1 cellular context compared by ENCODE assay signal in the genomic region with DNA sequence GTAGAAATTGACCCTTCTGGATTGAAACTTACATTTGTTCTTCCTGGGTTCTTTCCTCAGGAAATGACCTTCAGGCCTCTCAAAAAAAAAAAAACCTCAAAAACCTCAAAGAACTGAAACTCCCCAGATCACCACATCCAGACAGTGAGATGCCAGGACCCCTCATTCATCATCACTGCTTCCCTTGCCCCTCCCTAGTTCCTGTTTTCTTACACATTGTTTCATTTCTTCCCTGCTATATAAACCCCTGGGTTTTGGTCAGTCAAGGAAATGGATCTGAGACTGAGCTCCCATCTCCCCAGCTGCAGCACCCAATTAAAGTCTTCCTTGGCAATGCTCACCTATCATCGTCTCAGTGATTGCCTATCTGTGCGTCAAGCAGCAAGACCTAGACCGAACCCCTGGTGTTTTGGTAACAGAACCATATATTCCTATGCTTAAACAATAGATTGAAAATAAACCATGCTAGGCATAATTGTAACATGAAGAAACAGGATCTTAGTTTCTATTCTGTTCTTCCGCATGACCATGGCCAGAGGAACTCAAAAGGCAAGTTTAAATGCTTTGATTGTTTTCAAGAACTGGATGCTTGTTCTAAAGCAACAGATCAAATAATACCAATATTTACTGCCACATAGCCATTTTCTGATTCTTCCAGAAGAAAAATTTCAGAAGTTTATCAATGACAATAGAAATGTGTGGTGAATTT.
TF ChIP-seq lines count a peak whose summit lies in the region.

No MANE protein-coding gene starts in this region.

TF ChIP-seq in GM12878, 131 proteins besides CTCF, POLR2A, EP300 and RAD21 (continued from another document and continues in another):
- TF ChIP-seq, protein P1, sequence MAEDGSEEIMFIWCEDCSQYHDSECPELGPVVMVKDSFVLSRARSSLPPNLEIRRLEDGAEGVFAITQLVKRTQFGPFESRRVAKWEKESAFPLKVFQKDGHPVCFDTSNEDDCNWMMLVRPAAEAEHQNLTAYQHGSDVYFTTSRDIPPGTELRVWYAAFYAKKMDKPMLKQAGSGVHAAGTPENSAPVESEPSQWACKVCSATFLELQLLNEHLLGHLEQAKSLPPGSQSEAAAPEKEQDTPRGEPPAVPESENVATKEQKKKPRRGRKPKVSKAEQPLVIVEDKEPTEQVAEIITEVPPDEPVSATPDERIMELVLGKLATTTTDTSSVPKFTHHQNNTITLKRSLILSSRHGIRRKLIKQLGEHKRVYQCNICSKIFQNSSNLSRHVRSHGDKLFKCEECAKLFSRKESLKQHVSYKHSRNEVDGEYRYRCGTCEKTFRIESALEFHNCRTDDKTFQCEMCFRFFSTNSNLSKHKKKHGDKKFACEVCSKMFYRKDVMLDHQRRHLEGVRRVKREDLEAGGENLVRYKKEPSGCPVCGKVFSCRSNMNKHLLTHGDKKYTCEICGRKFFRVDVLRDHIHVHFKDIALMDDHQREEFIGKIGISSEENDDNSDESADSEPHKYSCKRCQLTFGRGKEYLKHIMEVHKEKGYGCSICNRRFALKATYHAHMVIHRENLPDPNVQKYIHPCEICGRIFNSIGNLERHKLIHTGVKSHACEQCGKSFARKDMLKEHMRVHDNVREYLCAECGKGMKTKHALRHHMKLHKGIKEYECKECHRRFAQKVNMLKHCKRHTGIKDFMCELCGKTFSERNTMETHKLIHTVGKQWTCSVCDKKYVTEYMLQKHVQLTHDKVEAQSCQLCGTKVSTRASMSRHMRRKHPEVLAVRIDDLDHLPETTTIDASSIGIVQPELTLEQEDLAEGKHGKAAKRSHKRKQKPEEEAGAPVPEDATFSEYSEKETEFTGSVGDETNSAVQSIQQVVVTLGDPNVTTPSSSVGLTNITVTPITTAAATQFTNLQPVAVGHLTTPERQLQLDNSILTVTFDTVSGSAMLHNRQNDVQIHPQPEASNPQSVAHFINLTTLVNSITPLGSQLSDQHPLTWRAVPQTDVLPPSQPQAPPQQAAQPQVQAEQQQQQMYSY (CRISPR knock-in tag; IDR thresholded peaks at IDR 0.05) = no peak
- no peak for TF ChIP-seq TARDBP (IDR thresholded peaks at IDR 0.05; ENCODE audit: borderline replicate concordance)
- no peak for TF ChIP-seq ZSCAN29 (IDR thresholded peaks at IDR 0.05)
- TF ChIP-seq ZNF207 (IDR thresholded peaks at IDR 0.05; ENCODE audit: borderline replicate concordance) = no peak
- TF ChIP-seq EGR1 (IDR thresholded peaks at IDR 0.05; ENCODE audit: borderline replicate concordance in 1 of 2, low read depth in 2 of 2, low read length in 2 of 2) = peak in 1 of 2 experiments; percentile 69; a peak in 1 of 3 replicates
- peak; percentile 97 for TF ChIP-seq CBFB (IDR thresholded peaks at IDR 0.05; ENCODE audit: low read depth)
- peak; percentile 86 for TF ChIP-seq BCL11A (IDR thresholded peaks at IDR 0.05; ENCODE audit: low read depth, low read length)
- peak; percentile 55 for TF ChIP-seq NR2F1 (conservative IDR thresholded peaks at IDR 0.05)
- TF ChIP-seq NFIC (IDR thresholded peaks at IDR 0.05; ENCODE audit: low read depth, low read length) = peak; percentile 99
- TF ChIP-seq CREM (IDR thresholded peaks at IDR 0.05; ENCODE audit: low read depth) = peak; percentile 85
- TF ChIP-seq TCF7 (IDR thresholded peaks at IDR 0.05; ENCODE audit: borderline replicate concordance) = no peak
- peak; percentile 75 for TF ChIP-seq SPI1 (IDR thresholded peaks at IDR 0.05; ENCODE audit: borderline replicate concordance, insufficient read depth, low read depth, low read length)
- TF ChIP-seq CHD2 (IDR thresholded peaks at IDR 0.05; ENCODE audit: borderline replicate concordance, low read depth, low read length) = no peak
- TF ChIP-seq MYB (IDR thresholded peaks at IDR 0.05; ENCODE audit: borderline replicate concordance, low read depth, low read length) = no peak
- TF ChIP-seq PML (IDR thresholded peaks at IDR 0.05; ENCODE audit: low read length) = peak; percentile 74; the same call in 1 of the 2 replicates
- peak; percentile 12; the same call in 1 of the 2 replicates for TF ChIP-seq TAF1 (IDR thresholded peaks at IDR 0.05; ENCODE audit: borderline replicate concordance, low read depth, low read length)
- TF ChIP-seq, protein P2, sequence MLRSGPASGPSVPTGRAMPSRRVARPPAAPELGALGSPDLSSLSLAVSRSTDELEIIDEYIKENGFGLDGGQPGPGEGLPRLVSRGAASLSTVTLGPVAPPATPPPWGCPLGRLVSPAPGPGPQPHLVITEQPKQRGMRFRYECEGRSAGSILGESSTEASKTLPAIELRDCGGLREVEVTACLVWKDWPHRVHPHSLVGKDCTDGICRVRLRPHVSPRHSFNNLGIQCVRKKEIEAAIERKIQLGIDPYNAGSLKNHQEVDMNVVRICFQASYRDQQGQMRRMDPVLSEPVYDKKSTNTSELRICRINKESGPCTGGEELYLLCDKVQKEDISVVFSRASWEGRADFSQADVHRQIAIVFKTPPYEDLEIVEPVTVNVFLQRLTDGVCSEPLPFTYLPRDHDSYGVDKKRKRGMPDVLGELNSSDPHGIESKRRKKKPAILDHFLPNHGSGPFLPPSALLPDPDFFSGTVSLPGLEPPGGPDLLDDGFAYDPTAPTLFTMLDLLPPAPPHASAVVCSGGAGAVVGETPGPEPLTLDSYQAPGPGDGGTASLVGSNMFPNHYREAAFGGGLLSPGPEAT (IDR thresholded peaks at IDR 0.05; ENCODE audit: low read depth) = no peak
- no peak for TF ChIP-seq RAD51 (IDR thresholded peaks at IDR 0.05)
- TF ChIP-seq POU2F2 (IDR thresholded peaks at IDR 0.05; ENCODE audit: borderline replicate concordance, low read depth, low read length) = 0 out of 3 replicates have a peak, but pooled peaks have one; percentile 57
- peak; percentile 95 for TF ChIP-seq FOXM1 (IDR thresholded peaks at IDR 0.05; ENCODE audit: low read depth, low read length)
- TF ChIP-seq JUNB (IDR thresholded peaks at IDR 0.05) = peak; percentile 79
- TF ChIP-seq, protein P3, sequence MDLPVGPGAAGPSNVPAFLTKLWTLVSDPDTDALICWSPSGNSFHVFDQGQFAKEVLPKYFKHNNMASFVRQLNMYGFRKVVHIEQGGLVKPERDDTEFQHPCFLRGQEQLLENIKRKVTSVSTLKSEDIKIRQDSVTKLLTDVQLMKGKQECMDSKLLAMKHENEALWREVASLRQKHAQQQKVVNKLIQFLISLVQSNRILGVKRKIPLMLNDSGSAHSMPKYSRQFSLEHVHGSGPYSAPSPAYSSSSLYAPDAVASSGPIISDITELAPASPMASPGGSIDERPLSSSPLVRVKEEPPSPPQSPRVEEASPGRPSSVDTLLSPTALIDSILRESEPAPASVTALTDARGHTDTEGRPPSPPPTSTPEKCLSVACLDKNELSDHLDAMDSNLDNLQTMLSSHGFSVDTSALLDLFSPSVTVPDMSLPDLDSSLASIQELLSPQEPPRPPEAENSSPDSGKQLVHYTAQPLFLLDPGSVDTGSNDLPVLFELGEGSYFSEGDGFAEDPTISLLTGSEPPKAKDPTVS (IDR thresholded peaks at IDR 0.05; ENCODE audit: low read depth, low read length) = no peak
- peak; percentile 50; the same call in 1 of the 2 replicates for TF ChIP-seq ZNF24 (IDR thresholded peaks at IDR 0.05)
- TF ChIP-seq GABPA (IDR thresholded peaks at IDR 0.05; ENCODE audit: low read depth) = 0 out of 2 replicates have a peak, but pooled peaks have one; percentile 35
- 0 out of 2 replicates have a peak, but pooled peaks have one; percentile 14 for TF ChIP-seq ZNF384 (IDR thresholded peaks at IDR 0.05; ENCODE audit: borderline replicate concordance, low read depth, low read length)
- peak; percentile 53; the same call in 1 of the 2 replicates for TF ChIP-seq PAX5 (IDR thresholded peaks at IDR 0.05; ENCODE audit: borderline replicate concordance, low read depth, low read length)
- no peak for TF ChIP-seq ZNF622 (IDR thresholded peaks at IDR 0.05)
- TF ChIP-seq SMAD1 (IDR thresholded peaks at IDR 0.05; ENCODE audit: low read depth, partially characterized antibody) = no peak
- TF ChIP-seq, protein P4, sequence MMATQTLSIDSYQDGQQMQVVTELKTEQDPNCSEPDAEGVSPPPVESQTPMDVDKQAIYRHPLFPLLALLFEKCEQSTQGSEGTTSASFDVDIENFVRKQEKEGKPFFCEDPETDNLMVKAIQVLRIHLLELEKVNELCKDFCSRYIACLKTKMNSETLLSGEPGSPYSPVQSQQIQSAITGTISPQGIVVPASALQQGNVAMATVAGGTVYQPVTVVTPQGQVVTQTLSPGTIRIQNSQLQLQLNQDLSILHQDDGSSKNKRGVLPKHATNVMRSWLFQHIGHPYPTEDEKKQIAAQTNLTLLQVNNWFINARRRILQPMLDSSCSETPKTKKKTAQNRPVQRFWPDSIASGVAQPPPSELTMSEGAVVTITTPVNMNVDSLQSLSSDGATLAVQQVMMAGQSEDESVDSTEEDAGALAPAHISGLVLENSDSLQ (IDR thresholded peaks at IDR 0.05) = peak; percentile 51; the same call in 1 of the 2 replicates
- TF ChIP-seq, protein P5, sequence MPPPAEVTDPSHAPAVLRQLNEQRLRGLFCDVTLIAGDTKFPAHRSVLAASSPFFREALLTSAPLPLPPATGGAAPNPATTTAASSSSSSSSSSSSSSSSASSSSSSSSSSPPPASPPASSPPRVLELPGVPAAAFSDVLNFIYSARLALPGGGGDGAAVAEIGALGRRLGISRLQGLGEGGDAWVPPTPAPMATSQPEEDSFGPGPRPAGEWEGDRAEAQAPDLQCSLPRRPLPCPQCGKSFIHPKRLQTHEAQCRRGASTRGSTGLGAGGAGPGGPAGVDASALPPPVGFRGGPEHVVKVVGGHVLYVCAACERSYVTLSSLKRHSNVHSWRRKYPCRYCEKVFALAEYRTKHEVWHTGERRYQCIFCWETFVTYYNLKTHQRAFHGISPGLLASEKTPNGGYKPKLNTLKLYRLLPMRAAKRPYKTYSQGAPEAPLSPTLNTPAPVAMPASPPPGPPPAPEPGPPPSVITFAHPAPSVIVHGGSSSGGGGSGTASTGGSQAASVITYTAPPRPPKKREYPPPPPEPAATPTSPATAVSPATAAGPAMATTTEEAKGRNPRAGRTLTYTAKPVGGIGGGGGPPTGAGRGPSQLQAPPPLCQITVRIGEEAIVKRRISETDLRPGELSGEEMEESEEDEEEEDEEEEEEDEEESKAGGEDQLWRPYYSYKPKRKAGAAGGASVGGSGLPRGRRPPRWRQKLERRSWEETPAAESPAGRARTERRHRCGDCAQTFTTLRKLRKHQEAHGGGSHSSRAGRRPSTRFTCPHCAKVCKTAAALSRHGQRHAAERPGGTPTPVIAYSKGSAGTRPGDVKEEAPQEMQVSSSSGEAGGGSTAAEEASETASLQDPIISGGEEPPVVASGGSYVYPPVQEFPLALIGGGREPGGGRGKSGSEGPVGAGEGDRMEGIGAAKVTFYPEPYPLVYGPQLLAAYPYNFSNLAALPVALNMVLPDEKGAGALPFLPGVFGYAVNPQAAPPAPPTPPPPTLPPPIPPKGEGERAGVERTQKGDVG (CRISPR knock-in tag; IDR thresholded peaks at IDR 0.05) = no peak
- no peak for TF ChIP-seq YY1 (IDR thresholded peaks at IDR 0.05; ENCODE audit: low read depth, low read length)
- peak; percentile 100 for TF ChIP-seq EED (IDR thresholded peaks at IDR 0.05; ENCODE audit: low read depth)
- TF ChIP-seq, protein P6, sequence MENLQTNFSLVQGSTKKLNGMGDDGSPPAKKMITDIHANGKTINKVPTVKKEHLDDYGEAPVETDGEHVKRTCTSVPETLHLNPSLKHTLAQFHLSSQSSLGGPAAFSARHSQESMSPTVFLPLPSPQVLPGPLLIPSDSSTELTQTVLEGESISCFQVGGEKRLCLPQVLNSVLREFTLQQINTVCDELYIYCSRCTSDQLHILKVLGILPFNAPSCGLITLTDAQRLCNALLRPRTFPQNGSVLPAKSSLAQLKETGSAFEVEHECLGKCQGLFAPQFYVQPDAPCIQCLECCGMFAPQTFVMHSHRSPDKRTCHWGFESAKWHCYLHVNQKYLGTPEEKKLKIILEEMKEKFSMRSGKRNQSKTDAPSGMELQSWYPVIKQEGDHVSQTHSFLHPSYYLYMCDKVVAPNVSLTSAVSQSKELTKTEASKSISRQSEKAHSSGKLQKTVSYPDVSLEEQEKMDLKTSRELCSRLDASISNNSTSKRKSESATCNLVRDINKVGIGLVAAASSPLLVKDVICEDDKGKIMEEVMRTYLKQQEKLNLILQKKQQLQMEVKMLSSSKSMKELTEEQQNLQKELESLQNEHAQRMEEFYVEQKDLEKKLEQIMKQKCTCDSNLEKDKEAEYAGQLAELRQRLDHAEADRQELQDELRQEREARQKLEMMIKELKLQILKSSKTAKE (IDR thresholded peaks at IDR 0.05; ENCODE audit: low read depth, poor library complexity, severe bottlenecking) = peak; percentile 24
- TF ChIP-seq ZNF217 (IDR thresholded peaks at IDR 0.05) = no peak
- TF ChIP-seq IKZF1 (conservative IDR thresholded peaks at IDR 0.05) = peak; percentile 54
- TF ChIP-seq BHLHE40 (IDR thresholded peaks at IDR 0.05; ENCODE audit: borderline replicate concordance in 1 of 2, low read depth in 2 of 2, low read length in 1 of 2) = peak in 1 of 2 experiments; percentile 26; a peak in 1 of 4 replicates
- TF ChIP-seq IRF4 (IDR thresholded peaks at IDR 0.05; ENCODE audit: low read depth, low read length) = peak; percentile 61; the same call in 1 of the 2 replicates
- TF ChIP-seq, protein P7, sequence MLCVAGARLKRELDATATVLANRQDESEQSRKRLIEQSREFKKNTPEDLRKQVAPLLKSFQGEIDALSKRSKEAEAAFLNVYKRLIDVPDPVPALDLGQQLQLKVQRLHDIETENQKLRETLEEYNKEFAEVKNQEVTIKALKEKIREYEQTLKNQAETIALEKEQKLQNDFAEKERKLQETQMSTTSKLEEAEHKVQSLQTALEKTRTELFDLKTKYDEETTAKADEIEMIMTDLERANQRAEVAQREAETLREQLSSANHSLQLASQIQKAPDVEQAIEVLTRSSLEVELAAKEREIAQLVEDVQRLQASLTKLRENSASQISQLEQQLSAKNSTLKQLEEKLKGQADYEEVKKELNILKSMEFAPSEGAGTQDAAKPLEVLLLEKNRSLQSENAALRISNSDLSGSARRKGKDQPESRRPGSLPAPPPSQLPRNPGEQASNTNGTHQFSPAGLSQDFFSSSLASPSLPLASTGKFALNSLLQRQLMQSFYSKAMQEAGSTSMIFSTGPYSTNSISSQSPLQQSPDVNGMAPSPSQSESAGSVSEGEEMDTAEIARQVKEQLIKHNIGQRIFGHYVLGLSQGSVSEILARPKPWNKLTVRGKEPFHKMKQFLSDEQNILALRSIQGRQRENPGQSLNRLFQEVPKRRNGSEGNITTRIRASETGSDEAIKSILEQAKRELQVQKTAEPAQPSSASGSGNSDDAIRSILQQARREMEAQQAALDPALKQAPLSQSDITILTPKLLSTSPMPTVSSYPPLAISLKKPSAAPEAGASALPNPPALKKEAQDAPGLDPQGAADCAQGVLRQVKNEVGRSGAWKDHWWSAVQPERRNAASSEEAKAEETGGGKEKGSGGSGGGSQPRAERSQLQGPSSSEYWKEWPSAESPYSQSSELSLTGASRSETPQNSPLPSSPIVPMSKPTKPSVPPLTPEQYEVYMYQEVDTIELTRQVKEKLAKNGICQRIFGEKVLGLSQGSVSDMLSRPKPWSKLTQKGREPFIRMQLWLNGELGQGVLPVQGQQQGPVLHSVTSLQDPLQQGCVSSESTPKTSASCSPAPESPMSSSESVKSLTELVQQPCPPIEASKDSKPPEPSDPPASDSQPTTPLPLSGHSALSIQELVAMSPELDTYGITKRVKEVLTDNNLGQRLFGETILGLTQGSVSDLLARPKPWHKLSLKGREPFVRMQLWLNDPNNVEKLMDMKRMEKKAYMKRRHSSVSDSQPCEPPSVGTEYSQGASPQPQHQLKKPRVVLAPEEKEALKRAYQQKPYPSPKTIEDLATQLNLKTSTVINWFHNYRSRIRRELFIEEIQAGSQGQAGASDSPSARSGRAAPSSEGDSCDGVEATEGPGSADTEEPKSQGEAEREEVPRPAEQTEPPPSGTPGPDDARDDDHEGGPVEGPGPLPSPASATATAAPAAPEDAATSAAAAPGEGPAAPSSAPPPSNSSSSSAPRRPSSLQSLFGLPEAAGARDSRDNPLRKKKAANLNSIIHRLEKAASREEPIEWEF (IDR thresholded peaks at IDR 0.05; ENCODE audit: insufficient replicate concordance, low read depth, low read length) = no peak
